ENCODE assay signal across 1 cellular context in genomic region chr5:143384865-143385657, GRCh38.
TF ChIP-seq lines count a peak whose summit lies in the region.

No MANE protein-coding gene starts in this region.

TF ChIP-seq in H1, 55 proteins besides CTCF, POLR2A, EP300 and RAD21:
- TF ChIP-seq CBX5 (IDR thresholded peaks at IDR 0.05; ENCODE audit: low read depth, low read length) (0 out of 2 replicates have a peak, but pooled peaks have one; percentile 74), RFX5 (IDR thresholded peaks at IDR 0.05; ENCODE audit: borderline replicate concordance, low read depth, low read length) (no peak)
TF ChIP-seq in H1: peak in this region for 1.
